ENCODE assay signal across 1 cellular context in the genomic region with DNA sequence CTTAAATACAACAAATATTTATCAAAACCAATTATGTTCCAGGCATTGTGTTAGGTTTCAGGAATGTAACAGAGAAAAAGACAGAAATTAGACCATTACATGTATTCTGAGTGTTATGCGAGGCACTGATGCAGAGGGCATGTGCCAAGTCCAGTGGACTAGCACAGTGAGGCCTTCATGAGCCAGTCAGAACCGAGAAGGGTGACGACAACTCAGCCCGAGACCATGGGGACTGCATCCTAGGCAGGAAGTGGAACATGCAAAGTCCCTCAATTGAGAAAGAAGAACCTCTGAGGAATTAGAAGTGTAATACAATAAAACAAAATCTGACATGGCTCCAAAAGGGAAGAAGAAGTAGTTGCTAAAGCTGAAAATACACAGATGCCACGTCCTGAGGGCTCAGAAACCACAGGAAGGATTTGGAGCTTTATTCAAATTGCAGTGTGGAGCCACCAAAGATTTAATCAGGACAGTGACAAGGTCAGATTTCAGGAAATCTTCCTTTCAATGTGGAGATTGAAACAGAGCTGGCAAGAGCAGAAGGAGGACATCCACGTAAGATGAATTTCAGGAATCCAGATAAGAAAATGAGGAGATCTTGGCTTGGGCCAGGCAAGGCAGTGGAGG.
TF ChIP-seq lines count a peak whose summit lies in the region.

No MANE protein-coding gene starts in this region.

TF ChIP-seq in H1, 55 proteins besides CTCF, POLR2A, EP300 and RAD21 (continued from another document):
- TF ChIP-seq KDM4A (IDR thresholded peaks at IDR 0.05; ENCODE audit: low read depth, low read length, severe bottlenecking) (no peak), CEBPB (IDR thresholded peaks at IDR 0.05; ENCODE audit: low read depth, low read length) (no peak), HDAC2 (IDR thresholded peaks at IDR 0.05; ENCODE audit: borderline replicate concordance in 1 of 2, low read depth in 2 of 2, low read length in 2 of 2) (no peak), TBP (IDR thresholded peaks at IDR 0.05; ENCODE audit: low read depth, low read length) (no peak)
